ENCODE assay signal across 17 cellular contexts in the genomic region with DNA sequence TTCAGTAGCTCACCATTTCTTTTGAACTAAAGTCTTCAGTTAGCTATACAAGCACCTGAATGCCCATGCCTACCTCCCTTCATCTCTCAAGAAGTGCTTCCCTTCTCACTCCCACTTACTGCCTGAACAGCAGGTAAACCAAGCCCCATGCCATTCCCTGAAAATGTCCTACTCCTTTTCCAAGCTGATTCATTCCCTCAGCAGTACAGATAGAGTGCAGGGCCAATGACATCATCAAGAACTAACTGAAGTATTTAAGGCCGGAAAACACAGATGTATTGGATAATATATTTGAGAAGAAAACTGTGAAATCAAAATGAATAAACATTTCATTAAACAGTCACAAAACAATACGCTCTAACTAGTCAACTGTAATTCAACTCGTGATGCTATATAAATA.
A peak's percentile ranks its signal among the peaks of the same experiment; 100 is the strongest.
DNase-seq lines count a peak whose midpoint lies in the region; ATAC-seq, FAIRE-seq and TF ChIP-seq lines count a peak whose summit lies in the region.
"Had no signal": no experiment of that assay in that cellular context is flagged by ENCODE, and none has a peak within 500 bp of the region (broad histone marks: within the 10 kb centered on the region; RNA-seq: fewer than 3 reads in every experiment).

No MANE protein-coding gene starts in this region.

- no peak overlapping the region for H3K23ac ChIP-seq in neuronal stem cell (ENCODE audit: low read depth, low read length, poor library complexity)

- H3K18ac ChIP-seq in neuronal stem cell (ENCODE audit: low read length), result peak overlapping the region; percentile 73

- H3K4me1 Mint-ChIP-seq in astrocyte (ENCODE audit: low read depth, unreplicated experiment) (peaks cover 14% of the 10 kb centered on the region), mesothelial cell of epicardium (no peaks in the 10 kb centered on the region)

- WGBS in neuronal stem cell (ENCODE audit: extremely low coverage in 2 of 2, insufficient read length in 2 of 2, insufficient replicate concordance in 1 of 2), 2 donors, result no CpG with 5 or more reads among the region's 3 CpGs

- no peaks in the 10 kb centered on the region for H3K79me2 ChIP-seq in astrocyte (ENCODE audit: insufficient read depth, low read length)

- H3K36me3 Mint-ChIP-seq in astrocyte (ENCODE audit: low read depth, unreplicated experiment) (peaks cover 4% of the 10 kb centered on the region), mesothelial cell of epicardium (no peaks in the 10 kb centered on the region)

- H4K8ac ChIP-seq in neuronal stem cell (ENCODE audit: low read depth, low read length), result no peak overlapping the region

- H2AFZ ChIP-seq in astrocyte (ENCODE audit: low read depth, low read length) (no peak overlapping the region), neuronal stem cell (ENCODE audit: low read length) (no peak overlapping the region)

- no peak overlapping the region for H3K4ac ChIP-seq in neuronal stem cell (ENCODE audit: low read length)

- H3K27me3 ChIP-seq in astrocyte (ENCODE audit: insufficient read depth, low read length), result no peaks in the 10 kb centered on the region
- peaks cover 0 to under 1% (median 0%) of the 10 kb centered on the region in 3 experiments for H3K27me3 ChIP-seq in neuronal stem cell (ENCODE audit: control insufficient read depth in 3 of 3, insufficient read depth in 3 of 3, low read depth in 1 of 3, low read length in 3 of 3)
- H3K27me3 ChIP-seq: BLaER1 treated with 17β-estradiol and CSF1 and Interleukin-3, amounts not matched to agents 10 nM and 100 nM had no signal

- ATAC-seq in GM18511 (IDR thresholded peaks at IDR 0.05; ENCODE audit: unreplicated experiment), result no peak
- ATAC-seq: PC-3 had no signal

- H3K27ac Mint-ChIP-seq in astrocyte (ENCODE audit: unreplicated experiment) (peak overlapping the region; percentile 1), mesothelial cell of epicardium (no peak overlapping the region)
- H3K27ac Mint-ChIP-seq: H9 had no signal

- H3K36me3 ChIP-seq in astrocyte (ENCODE audit: insufficient read depth, low read length), result no peaks in the 10 kb centered on the region
- H3K36me3 ChIP-seq in neuronal stem cell (replicated peaks in 1 of 2; ENCODE audit: control insufficient read depth in 2 of 2, insufficient read depth in 2 of 2, low read length in 2 of 2), result no peaks in the 10 kb centered on the region
- H3K36me3 ChIP-seq: BLaER1 treated with 17β-estradiol and CSF1 and Interleukin-3, amounts not matched to agents 10 nM and 100 nM had no signal

- no peaks in the 10 kb centered on the region for H3K79me1 ChIP-seq in neuronal stem cell (ENCODE audit: low read depth, low read length)

- no peak for TF ChIP-seq CTCF in astrocyte (IDR thresholded peaks at IDR 0.05; ENCODE audit: insufficient read depth, low read depth, low read length)
- no peak for TF ChIP-seq CTCF in fibroblast of mammary gland (conservative IDR thresholded peaks at IDR 0.05; ENCODE audit: control insufficient read depth, insufficient read depth, low read depth, low read length)
- no peak for TF ChIP-seq CTCF in mesothelial cell of epicardium (IDR thresholded peaks at IDR 0.05; ENCODE audit: unreplicated experiment)

- no peak overlapping the region for H2BK5ac ChIP-seq in neuronal stem cell (ENCODE audit: low read length)

- no peak overlapping the region for H3K14ac ChIP-seq in neuronal stem cell (ENCODE audit: low read length)

- no peak overlapping the region for H3K4me2 ChIP-seq in astrocyte (ENCODE audit: low read length)
- no peak overlapping the region for H3K4me2 ChIP-seq in neuronal stem cell (ENCODE audit: insufficient read depth, low read length, poor library complexity, severe bottlenecking)
- H3K4me2 ChIP-seq: BLaER1 treated with 17β-estradiol and CSF1 and Interleukin-3, amounts not matched to agents 10 nM and 100 nM had no signal

- H3K9me3 Mint-ChIP-seq in astrocyte (ENCODE audit: unreplicated experiment) (no peaks in the 10 kb centered on the region), mesothelial cell of epicardium (peaks cover 16% of the 10 kb centered on the region)

- H2BK12ac ChIP-seq in neuronal stem cell (ENCODE audit: low read length), result no peak overlapping the region

- peak; percentile 4 for DNase-seq in GM04503 (ENCODE audit: low read depth)
- DNase-seq in astrocyte (ENCODE audit: low read depth), result peak; percentile 51
- DNase-seq in fibroblast of mammary gland (ENCODE audit: low read depth), result peak; percentile 10
- no peak for DNase-seq in neuronal stem cell (ENCODE audit: low spot score)
- no peak for DNase-seq in NK-92 (lab: John Stamatoyannopoulos, UW; ENCODE audit: unreplicated experiment)
- no peak for DNase-seq in GOT3 (lab: John Stamatoyannopoulos, UW)
- no peak for DNase-seq in mesothelial cell of epicardium (ENCODE audit: low spot score in 2 of 2, unreplicated experiment in 2 of 2)
- DNase-seq: ACHN, DMS 273 treated with DMSO at 0.1 percent for 48 hours, H9, MV-4-11, NCI-H146, NCI-H2081 treated with DMSO at 0.1 percent for 48 hours, NCI-H69, PC-3 had no signal

- H3K4me3 ChIP-seq in astrocyte (ENCODE audit: insufficient read depth, low read depth, low read length) (no peak overlapping the region), fibroblast of mammary gland (ENCODE audit: control insufficient read depth, low read depth, low read length) (no peak overlapping the region), neuronal stem cell (ENCODE audit: low read length in 2 of 2) (no peak overlapping the region)
- H3K4me3 ChIP-seq: BLaER1 treated with 17β-estradiol and CSF1 and Interleukin-3, amounts not matched to agents 10 nM and 100 nM had no signal

- H2AK5ac ChIP-seq in neuronal stem cell (ENCODE audit: low read depth, low read length), result no peak overlapping the region

- no peak overlapping the region for H3K27ac ChIP-seq in astrocyte (ENCODE audit: low read depth, low read length)
- peak overlapping the region; percentile 96 for H3K27ac ChIP-seq in neuronal stem cell (replicated peaks; ENCODE audit: low read length)
- H3K27ac ChIP-seq: BLaER1 treated with 17β-estradiol and CSF1 and Interleukin-3, amounts not matched to agents 10 nM and 100 nM had no signal

- no peak overlapping the region for H3K9ac ChIP-seq in astrocyte (ENCODE audit: low read length)
- H3K9ac ChIP-seq in neuronal stem cell (ENCODE audit: low read depth, low read length, poor library complexity), result no peak overlapping the region
- H3K9ac ChIP-seq: BLaER1 treated with 17β-estradiol and CSF1 and Interleukin-3, amounts not matched to agents 10 nM and 100 nM had no signal

- H4K91ac ChIP-seq in neuronal stem cell (ENCODE audit: low read depth, low read length, poor library complexity), result peak overlapping the region; percentile 57

- FAIRE-seq in astrocyte (lab: Jason Lieb, UNC), result no peak

- no peak overlapping the region for H2BK15ac ChIP-seq in neuronal stem cell (ENCODE audit: low read length)

- no peaks in the 10 kb centered on the region for H3K4me1 ChIP-seq in astrocyte (ENCODE audit: insufficient read depth, low read length)
- H3K4me1 ChIP-seq in neuronal stem cell (ENCODE audit: control insufficient read depth in 2 of 2, insufficient read depth in 1 of 2, low read depth in 1 of 2, low read length in 2 of 2), result peaks cover 8 to 14% of the 10 kb centered on the region in 2 donors
- H3K4me1 ChIP-seq: BLaER1 treated with 17β-estradiol and CSF1 and Interleukin-3, amounts not matched to agents 10 nM and 100 nM had no signal

- no peaks in the 10 kb centered on the region for H4K20me1 ChIP-seq in astrocyte (ENCODE audit: insufficient read depth, low read length)
- H4K20me1 ChIP-seq: BLaER1 treated with 17β-estradiol and CSF1 and Interleukin-3, amounts not matched to agents 10 nM and 100 nM had no signal

- no peaks in the 10 kb centered on the region for H3K27me3 Mint-ChIP-seq in astrocyte (ENCODE audit: low read depth, unreplicated experiment)
- H3K27me3 Mint-ChIP-seq in mesothelial cell of epicardium (ENCODE audit: low read depth), result peaks cover 4% of the 10 kb centered on the region

- no peaks in the 10 kb centered on the region for H3K9me3 ChIP-seq in astrocyte (ENCODE audit: insufficient read depth, low read depth, low read length)
- peaks cover 0 to 1% of the 10 kb centered on the region in 2 donors for H3K9me3 ChIP-seq in neuronal stem cell (replicated peaks in 1 of 2; ENCODE audit: control insufficient read depth in 2 of 2, insufficient read depth in 1 of 2, low read depth in 1 of 2, low read length in 2 of 2)

- no peak overlapping the region for H3K4me3 Mint-ChIP-seq in astrocyte (ENCODE audit: unreplicated experiment)
- H3K4me3 Mint-ChIP-seq in mesothelial cell of epicardium, result no peak overlapping the region
- H3K4me3 Mint-ChIP-seq: H9 had no signal

- H2BK120ac ChIP-seq in neuronal stem cell (ENCODE audit: low read depth, low read length), result no peak overlapping the region

Comparison
In these comparisons a context has a peak if more than half of its experiments do, and no peak if none do; other contexts are left out.
1. DNase-seq: peak in GM04503 (single experiment), astrocyte (single experiment) and fibroblast of mammary gland (single experiment); none in neuronal stem cell (single experiment), NK-92 (single experiment), GOT3 (single experiment) and mesothelial cell of epicardium (0 of 2).